In the genomic region with DNA sequence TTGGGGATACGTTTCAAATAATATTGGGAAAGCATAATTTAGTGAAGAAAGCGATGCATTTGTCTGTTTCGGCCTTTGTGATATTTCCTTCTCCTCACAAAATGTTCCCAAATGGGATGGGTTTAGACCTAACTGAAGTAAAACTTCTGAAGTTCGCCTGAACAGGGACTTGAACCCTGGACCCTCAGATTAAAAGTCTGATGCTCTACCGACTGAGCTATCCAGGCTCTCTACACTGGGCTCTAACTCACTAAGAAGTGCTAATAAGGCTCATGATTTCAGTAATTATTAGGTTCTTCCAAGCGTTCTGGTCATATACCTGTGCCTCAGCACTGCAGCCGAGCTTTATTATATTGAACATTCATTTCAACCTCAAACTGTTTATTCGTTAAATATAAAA, we compare ENCODE assay signal across 10 cellular contexts.
DNase-seq lines count a peak whose midpoint lies in the region; ATAC-seq and TF ChIP-seq lines count a peak whose summit lies in the region.
"Had no signal": no experiment of that assay in that cellular context is flagged by ENCODE, and none has a peak within 500 bp of the region (broad histone marks: within the 10 kb centered on the region; RNA-seq: fewer than 3 reads in every experiment).

No MANE protein-coding gene starts in this region.

- peak overlapping the region; percentile 35 for H2AFZ ChIP-seq in neural progenitor cell (replicated peaks)

- H3K27ac Mint-ChIP-seq in neural progenitor cell: no peak overlapping the region
- H3K27ac Mint-ChIP-seq: naive thymus-derived CD8-positive, alpha-beta T cell had no signal

- H3K4me1 ChIP-seq in neural progenitor cell (peaks cover 10% of the 10 kb centered on the region), tibial artery (peaks cover 0 to 12% (median 4%) of the 10 kb centered on the region in 4 donors)

- H3K4me2 ChIP-seq in neural progenitor cell: peak overlapping the region; percentile 85

- H3K4me1 Mint-ChIP-seq in neural progenitor cell: no peaks in the 10 kb centered on the region
- H3K4me1 Mint-ChIP-seq: naive thymus-derived CD8-positive, alpha-beta T cell had no signal

- H3K27ac ChIP-seq in neural progenitor cell: no peak overlapping the region
- no peak overlapping the region for H3K27ac ChIP-seq in tibial artery

- H3K9me3 ChIP-seq in neural progenitor cell (ENCODE audit: low read depth) (no peaks in the 10 kb centered on the region), tibial artery (no peaks in the 10 kb centered on the region)

- H3K27me3 ChIP-seq in neural progenitor cell (peaks cover 38% of the 10 kb centered on the region), tibial artery (peaks cover 0 to 45% of the 10 kb centered on the region in 2 donors)

- H3K79me2 ChIP-seq in neural progenitor cell (ENCODE audit: low read depth): no peaks in the 10 kb centered on the region

- H3K9me3 Mint-ChIP-seq in neural progenitor cell: no peaks in the 10 kb centered on the region

- in situ Hi-C loops in astrocyte of the spinal cord (cut with HindIII; ENCODE audit: low sequenced_read_pairs): no loop called here

- TF ChIP-seq CTCF in astrocyte of the spinal cord (IDR thresholded peaks at IDR 0.05; ENCODE audit: low read depth, low read length) (no peak), neural progenitor cell (IDR thresholded peaks at IDR 0.05) (no peak), tibial artery (IDR thresholded peaks at IDR 0.05) (no peak)

- H4K20me1 ChIP-seq in neural progenitor cell (ENCODE audit: low read depth): peaks cover 20% of the 10 kb centered on the region

- H3K4me3 Mint-ChIP-seq in neural progenitor cell: no peak overlapping the region
- H3K4me3 Mint-ChIP-seq: naive thymus-derived CD8-positive, alpha-beta T cell had no signal

- H3K36me3 ChIP-seq in neural progenitor cell (no peaks in the 10 kb centered on the region), tibial artery (no peaks in the 10 kb centered on the region)

- H3K27me3 Mint-ChIP-seq in neural progenitor cell (ENCODE audit: insufficient read depth, low read depth): peaks cover 6% of the 10 kb centered on the region

- intact Hi-C loops in tibial artery (cut with DNase I; ENCODE audit: low total_unique reads): no loop called here

- no peak overlapping the region for H3K9ac ChIP-seq in neural progenitor cell

- peak overlapping the region; percentile 45 for H3K4me3 ChIP-seq in astrocyte of the spinal cord (ENCODE audit: low read depth, low read length)
- H3K4me3 ChIP-seq in neural progenitor cell: peak overlapping the region; percentile 74
- no peak overlapping the region for H3K4me3 ChIP-seq in tibial artery

- peak; percentile 40 for DNase-seq in DMS53 (lab: John Stamatoyannopoulos, UW)
- DNase-seq in DMS53 treated with DMSO at 0.1 percent for 48 hours (lab: John Stamatoyannopoulos, UW; ENCODE audit: unreplicated experiment): no peak
- DNase-seq in LoVo (ENCODE audit: low spot score): peak; percentile 48
- DNase-seq in astrocyte of the spinal cord (ENCODE audit: low read depth, low spot score): peak; percentile 49
- peak; percentile 68 for DNase-seq in neural progenitor cell (ENCODE audit: low spot score)
- no peak for DNase-seq in tibial artery
- no peak for DNase-seq in stimulated activated CD4-positive, alpha-beta T cell treated with anti-CD3 and anti-CD28 coated beads, Interleukin-4, amount 100 ng/mL, for 4 hours
- DNase-seq: 8988T; naive thymus-derived CD8-positive, alpha-beta T cell had no signal

- no peak for ATAC-seq in HG02970 (IDR thresholded peaks at IDR 0.05; ENCODE audit: low FRiP score, unreplicated experiment)
- ATAC-seq: naive thymus-derived CD8-positive, alpha-beta T cell had no signal

- peaks cover 24% of the 10 kb centered on the region for H3F3A ChIP-seq in neural progenitor cell (ENCODE audit: low read depth)

- H3K36me3 Mint-ChIP-seq in neural progenitor cell: no peaks in the 10 kb centered on the region

Comparison
In these comparisons a context has a peak if more than half of its experiments do, and no peak if none do; other contexts are left out.
1. DNase-seq: peak in DMS53 (single experiment), LoVo (single experiment), astrocyte of the spinal cord (single experiment) and neural progenitor cell (single experiment); none in DMS53 treated with DMSO at 0.1 percent for 48 hours (single experiment), tibial artery (0 of 2) and stimulated activated CD4-positive, alpha-beta T cell treated with anti-CD3 and anti-CD28 coated beads, Interleukin-4, amount 100 ng/mL, for 4 hours (0 of 2).
2. H3K4me3 ChIP-seq: peak in astrocyte of the spinal cord (single experiment) and neural progenitor cell (single experiment); none in tibial artery (0 of 2).